20 cellular contexts compared by ENCODE assay signal in the genomic region with DNA sequence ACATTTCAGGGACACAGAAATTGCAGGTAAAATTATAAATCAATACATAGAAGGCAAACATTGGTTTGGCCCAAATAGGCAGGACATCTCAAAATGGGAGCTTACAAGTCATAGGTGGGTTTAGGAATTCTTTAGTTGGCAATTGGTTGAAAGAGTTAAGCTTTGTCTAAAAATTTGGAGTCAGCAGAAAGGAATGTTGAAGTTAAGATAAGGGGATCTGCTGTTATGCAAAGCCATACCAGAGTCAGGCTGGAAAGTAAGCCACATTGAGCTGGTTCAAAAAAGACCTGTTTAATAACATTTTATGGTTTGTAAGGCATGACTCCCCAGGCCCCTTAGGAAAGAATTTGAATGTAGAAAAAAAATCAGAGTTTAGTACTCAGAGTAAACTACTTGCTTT.
DNase-seq lines count a peak whose midpoint lies in the region; ATAC-seq and TF ChIP-seq lines count a peak whose summit lies in the region.
"Had no signal": no experiment of that assay in that cellular context is flagged by ENCODE, and none has a peak within 500 bp of the region (broad histone marks: within the 10 kb centered on the region; RNA-seq: fewer than 3 reads in every experiment).

No MANE protein-coding gene starts in this region.

- peaks cover 3% of the 10 kb centered on the region; the same call in 1 of the 2 replicates for H3K27me3 ChIP-seq in HUES6 (ENCODE audit: control insufficient read depth, insufficient read depth, low read length)

- CTCF ChIA-PET in HEK293T (lab: Yijun Ruan, JAX) = interaction anchor here (0.7 kb wide), 1 partner anchor 1020 kb away, joined by 3 read pairs; no protein-coding TSS in a partner anchor

- no peaks in the 10 kb centered on the region for H3K9me3 Mint-ChIP-seq in chondrocyte (ENCODE audit: low read depth)
- H3K9me3 Mint-ChIP-seq in nephron = no peaks in the 10 kb centered on the region
- H3K9me3 Mint-ChIP-seq: CD8-positive, alpha-beta T cell had no signal

- no peaks in the 10 kb centered on the region; the same call in 1 of the 2 replicates for H3K9me3 ChIP-seq in HUES6 (ENCODE audit: control insufficient read depth, insufficient read depth, low read depth, low read length)

- H3K9ac ChIP-seq in HUES6 (ENCODE audit: low read length) = no peak overlapping the region

- POLR2A ChIA-PET in HEK293T (lab: Yijun Ruan, JAX) = no interaction called here

- H3K36me3 Mint-ChIP-seq in chondrocyte (ENCODE audit: low read depth) (no peaks in the 10 kb centered on the region), nephron (ENCODE audit: low read depth) (no peaks in the 10 kb centered on the region)
- H3K36me3 Mint-ChIP-seq: CD8-positive, alpha-beta T cell; natural killer cell had no signal

- no peak overlapping the region for H3K4me3 Mint-ChIP-seq in chondrocyte (ENCODE audit: unreplicated experiment)
- H3K4me3 Mint-ChIP-seq in nephron = no peak overlapping the region
- H3K4me3 Mint-ChIP-seq: activated CD8-positive, alpha-beta T cell treated with anti-CD3 and anti-CD28 coated beads, Interleukin-2, amount 10 ng/mL, durations not matched to agents 7 days and 5 days; CD8-positive, alpha-beta T cell; natural killer cell had no signal

- peak overlapping the region; percentile 68; the same call in 1 of the 2 replicates for H3K27ac ChIP-seq in HUES6 (ENCODE audit: low read depth, low read length)

- H3K4me1 Mint-ChIP-seq in chondrocyte (ENCODE audit: low read depth) = peaks cover 5% of the 10 kb centered on the region
- H3K4me1 Mint-ChIP-seq in nephron = peaks cover 17% of the 10 kb centered on the region
- H3K4me1 Mint-ChIP-seq: natural killer cell had no signal

- no peak overlapping the region for H3K4me3 ChIP-seq in HUES6 (ENCODE audit: low read depth, low read length)

- H3K36me3 ChIP-seq in HUES6 (ENCODE audit: control insufficient read depth, insufficient read depth, low read length) = no peaks in the 10 kb centered on the region

- DNase-seq in EH (ENCODE audit: low read depth) (peak; percentile 57), chondrocyte (ENCODE audit: low spot score) (no peak), HK-2 (ENCODE audit: unreplicated experiment) (no peak), NCI-H1092 (lab: John Stamatoyannopoulos, UW) (no peak), HEK293T (ENCODE audit: extremely low spot score) (no peak)
- DNase-seq: activated CD8-positive, alpha-beta T cell treated with anti-CD3 and anti-CD28 coated beads, Interleukin-2, amount 10 ng/mL, durations not matched to agents 7 days and 5 days; CD8-positive, alpha-beta T cell; effector memory CD4-positive, alpha-beta T cell; GOT3; left colon; natural killer cell; NCI-H82; retina; SHP77; stimulated activated naive CD4-positive, alpha-beta T cell treated with Interleukin-2 at 50 U/mL for 16 hours; T-helper 9 cell had no signal

- peaks cover 13% of the 10 kb centered on the region for H3K4me1 ChIP-seq in HUES6 (ENCODE audit: control insufficient read depth, insufficient read depth, low read length)

- H3K27ac Mint-ChIP-seq in chondrocyte (ENCODE audit: unreplicated experiment) (peak overlapping the region; percentile 14), nephron (peak overlapping the region; percentile 39 to 61 (median 42))
- H3K27ac Mint-ChIP-seq: activated CD8-positive, alpha-beta T cell treated with anti-CD3 and anti-CD28 coated beads, Interleukin-2, amount 10 ng/mL, durations not matched to agents 7 days and 5 days; activated T-helper 2 cell treated with anti-CD3 and anti-CD28 coated beads, Interferon-gamma antibody, Interleukin-2, Interleukin-4, amounts not matched to agents 10 μg/mL and 5 μg/mL and 100 μg/mL, durations not matched to agents 14 hours and 24 hours and 36 hours; CD8-positive, alpha-beta T cell; natural killer cell had no signal

- H3K27me3 Mint-ChIP-seq in chondrocyte (ENCODE audit: low read depth) (no peaks in the 10 kb centered on the region), nephron (ENCODE audit: low read depth) (no peaks in the 10 kb centered on the region)

- ATAC-seq in HG02852 (IDR thresholded peaks at IDR 0.05; ENCODE audit: unreplicated experiment) = no peak
- ATAC-seq: activated CD8-positive, alpha-beta T cell treated with anti-CD3 and anti-CD28 coated beads, Interleukin-2, amount 10 ng/mL, durations not matched to agents 7 days and 5 days; CD8-positive, alpha-beta T cell; left colon; natural killer cell had no signal

- TF ChIP-seq CTCF in chondrocyte (IDR thresholded peaks at IDR 0.05) = no peak
- no peak for TF ChIP-seq CTCF in nephron (IDR thresholded peaks at IDR 0.05; ENCODE audit: unreplicated experiment in 3 of 3)

TF ChIP-seq in HEK293T, 16 proteins besides CTCF, POLR2A, EP300 and RAD21:
- TF ChIP-seq SP1 (IDR thresholded peaks at IDR 0.05) = no peak
- no peak for TF ChIP-seq CTBP1 (IDR thresholded peaks at IDR 0.05; ENCODE audit: borderline replicate concordance)
- no peak for TF ChIP-seq FOXM1 (IDR thresholded peaks at IDR 0.05; ENCODE audit: borderline replicate concordance)
- TF ChIP-seq ZNF384 (IDR thresholded peaks at IDR 0.05) = no peak
- TF ChIP-seq FOXK2 (IDR thresholded peaks at IDR 0.05) = no peak
- TF ChIP-seq LEF1 (IDR thresholded peaks at IDR 0.05; ENCODE audit: borderline replicate concordance) = no peak
- no peak for TF ChIP-seq L3MBTL2 (conservative IDR thresholded peaks at IDR 0.05)
- TF ChIP-seq ARNT (IDR thresholded peaks at IDR 0.05) = no peak
